In genomic region chr4:1346781-1347409, GRCh38 we compare ENCODE assay signal across 1 cellular context.
TF ChIP-seq lines count a peak whose summit lies in the region.

UVSSA (plus strand) TSS chr4:1347208; CDS start chr4:1348092, 884 bp downstream.

TF ChIP-seq in WTC11, 78 proteins besides CTCF, POLR2A, EP300 and RAD21 (continued from another document and continues in another):
- TF ChIP-seq, protein P1, sequence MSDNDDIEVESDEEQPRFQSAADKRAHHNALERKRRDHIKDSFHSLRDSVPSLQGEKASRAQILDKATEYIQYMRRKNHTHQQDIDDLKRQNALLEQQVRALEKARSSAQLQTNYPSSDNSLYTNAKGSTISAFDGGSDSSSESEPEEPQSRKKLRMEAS (CRISPR knock-in tag; IDR thresholded peaks at IDR 0.05) = peak; percentile 92
- TF ChIP-seq ZNF232 (CRISPR knock-in tag; IDR thresholded peaks at IDR 0.05) (no peak), ZNF423 (CRISPR knock-in tag; IDR thresholded peaks at IDR 0.05) (no peak), NFYB (CRISPR knock-in tag; conservative IDR thresholded peaks at IDR 0.05; ENCODE audit: low read depth) (peak; percentile 86), GRHL2 (CRISPR knock-in tag; IDR thresholded peaks at IDR 0.05; ENCODE audit: insufficient replicate concordance, severe bottlenecking) (no peak), ZNF219 (CRISPR knock-in tag; IDR thresholded peaks at IDR 0.05; ENCODE audit: borderline replicate concordance) (no peak), NR1H2 (CRISPR knock-in tag; IDR thresholded peaks at IDR 0.05) (no peak), RELA (CRISPR knock-in tag; IDR thresholded peaks at IDR 0.05; ENCODE audit: borderline replicate concordance) (no peak), JUN (CRISPR knock-in tag; IDR thresholded peaks at IDR 0.05) (no peak), ELF4 (CRISPR knock-in tag; IDR thresholded peaks at IDR 0.05; ENCODE audit: low read depth) (no peak), GABPB1 (CRISPR knock-in tag; IDR thresholded peaks at IDR 0.05) (peak; percentile 57), TP53 (CRISPR knock-in tag; IDR thresholded peaks at IDR 0.05) (0 out of 2 replicates have a peak, but pooled peaks have one; percentile 21), HMGA2 (CRISPR knock-in tag; IDR thresholded peaks at IDR 0.05) (no peak), ZNF416 (CRISPR knock-in tag; IDR thresholded peaks at IDR 0.05) (no peak), FOXP4 (CRISPR knock-in tag; IDR thresholded peaks at IDR 0.05) (no peak; the same call in 1 of the 2 replicates), FOXJ3 (CRISPR knock-in tag; IDR thresholded peaks at IDR 0.05; ENCODE audit: borderline replicate concordance) (no peak), ATF1 (CRISPR knock-in tag; IDR thresholded peaks at IDR 0.05) (no peak), ZBTB21 (CRISPR knock-in tag; IDR thresholded peaks at IDR 0.05; ENCODE audit: borderline replicate concordance) (no peak), SMAD3 (CRISPR knock-in tag; IDR thresholded peaks at IDR 0.05; ENCODE audit: borderline replicate concordance) (no peak), ESRRA (CRISPR knock-in tag; IDR thresholded peaks at IDR 0.05; ENCODE audit: borderline replicate concordance) (no peak), MYBL2 (CRISPR knock-in tag; IDR thresholded peaks at IDR 0.05) (0 out of 2 replicates have a peak, but pooled peaks have one; percentile 43), IRF2 (CRISPR knock-in tag; IDR thresholded peaks at IDR 0.05; ENCODE audit: borderline replicate concordance, low read depth) (no peak), TEAD1 (CRISPR knock-in tag; IDR thresholded peaks at IDR 0.05) (no peak), CREM (CRISPR knock-in tag; IDR thresholded peaks at IDR 0.05) (peak; percentile 84), ETV6 (CRISPR knock-in tag; IDR thresholded peaks at IDR 0.05) (no peak; the same call in 1 of the 2 replicates)
- TF ChIP-seq, protein P2, sequence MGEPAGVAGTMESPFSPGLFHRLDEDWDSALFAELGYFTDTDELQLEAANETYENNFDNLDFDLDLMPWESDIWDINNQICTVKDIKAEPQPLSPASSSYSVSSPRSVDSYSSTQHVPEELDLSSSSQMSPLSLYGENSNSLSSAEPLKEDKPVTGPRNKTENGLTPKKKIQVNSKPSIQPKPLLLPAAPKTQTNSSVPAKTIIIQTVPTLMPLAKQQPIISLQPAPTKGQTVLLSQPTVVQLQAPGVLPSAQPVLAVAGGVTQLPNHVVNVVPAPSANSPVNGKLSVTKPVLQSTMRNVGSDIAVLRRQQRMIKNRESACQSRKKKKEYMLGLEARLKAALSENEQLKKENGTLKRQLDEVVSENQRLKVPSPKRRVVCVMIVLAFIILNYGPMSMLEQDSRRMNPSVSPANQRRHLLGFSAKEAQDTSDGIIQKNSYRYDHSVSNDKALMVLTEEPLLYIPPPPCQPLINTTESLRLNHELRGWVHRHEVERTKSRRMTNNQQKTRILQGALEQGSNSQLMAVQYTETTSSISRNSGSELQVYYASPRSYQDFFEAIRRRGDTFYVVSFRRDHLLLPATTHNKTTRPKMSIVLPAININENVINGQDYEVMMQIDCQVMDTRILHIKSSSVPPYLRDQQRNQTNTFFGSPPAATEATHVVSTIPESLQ (CRISPR knock-in tag; IDR thresholded peaks at IDR 0.05) = no peak
- TF ChIP-seq, protein P3, sequence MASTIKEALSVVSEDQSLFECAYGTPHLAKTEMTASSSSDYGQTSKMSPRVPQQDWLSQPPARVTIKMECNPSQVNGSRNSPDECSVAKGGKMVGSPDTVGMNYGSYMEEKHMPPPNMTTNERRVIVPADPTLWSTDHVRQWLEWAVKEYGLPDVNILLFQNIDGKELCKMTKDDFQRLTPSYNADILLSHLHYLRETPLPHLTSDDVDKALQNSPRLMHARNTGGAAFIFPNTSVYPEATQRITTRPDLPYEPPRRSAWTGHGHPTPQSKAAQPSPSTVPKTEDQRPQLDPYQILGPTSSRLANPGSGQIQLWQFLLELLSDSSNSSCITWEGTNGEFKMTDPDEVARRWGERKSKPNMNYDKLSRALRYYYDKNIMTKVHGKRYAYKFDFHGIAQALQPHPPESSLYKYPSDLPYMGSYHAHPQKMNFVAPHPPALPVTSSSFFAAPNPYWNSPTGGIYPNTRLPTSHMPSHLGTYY (CRISPR knock-in tag; IDR thresholded peaks at IDR 0.05) = no peak
- TF ChIP-seq, protein P4, sequence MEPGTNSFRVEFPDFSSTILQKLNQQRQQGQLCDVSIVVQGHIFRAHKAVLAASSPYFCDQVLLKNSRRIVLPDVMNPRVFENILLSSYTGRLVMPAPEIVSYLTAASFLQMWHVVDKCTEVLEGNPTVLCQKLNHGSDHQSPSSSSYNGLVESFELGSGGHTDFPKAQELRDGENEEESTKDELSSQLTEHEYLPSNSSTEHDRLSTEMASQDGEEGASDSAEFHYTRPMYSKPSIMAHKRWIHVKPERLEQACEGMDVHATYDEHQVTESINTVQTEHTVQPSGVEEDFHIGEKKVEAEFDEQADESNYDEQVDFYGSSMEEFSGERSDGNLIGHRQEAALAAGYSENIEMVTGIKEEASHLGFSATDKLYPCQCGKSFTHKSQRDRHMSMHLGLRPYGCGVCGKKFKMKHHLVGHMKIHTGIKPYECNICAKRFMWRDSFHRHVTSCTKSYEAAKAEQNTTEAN (CRISPR knock-in tag; IDR thresholded peaks at IDR 0.05) = no peak
- TF ChIP-seq, protein P5, sequence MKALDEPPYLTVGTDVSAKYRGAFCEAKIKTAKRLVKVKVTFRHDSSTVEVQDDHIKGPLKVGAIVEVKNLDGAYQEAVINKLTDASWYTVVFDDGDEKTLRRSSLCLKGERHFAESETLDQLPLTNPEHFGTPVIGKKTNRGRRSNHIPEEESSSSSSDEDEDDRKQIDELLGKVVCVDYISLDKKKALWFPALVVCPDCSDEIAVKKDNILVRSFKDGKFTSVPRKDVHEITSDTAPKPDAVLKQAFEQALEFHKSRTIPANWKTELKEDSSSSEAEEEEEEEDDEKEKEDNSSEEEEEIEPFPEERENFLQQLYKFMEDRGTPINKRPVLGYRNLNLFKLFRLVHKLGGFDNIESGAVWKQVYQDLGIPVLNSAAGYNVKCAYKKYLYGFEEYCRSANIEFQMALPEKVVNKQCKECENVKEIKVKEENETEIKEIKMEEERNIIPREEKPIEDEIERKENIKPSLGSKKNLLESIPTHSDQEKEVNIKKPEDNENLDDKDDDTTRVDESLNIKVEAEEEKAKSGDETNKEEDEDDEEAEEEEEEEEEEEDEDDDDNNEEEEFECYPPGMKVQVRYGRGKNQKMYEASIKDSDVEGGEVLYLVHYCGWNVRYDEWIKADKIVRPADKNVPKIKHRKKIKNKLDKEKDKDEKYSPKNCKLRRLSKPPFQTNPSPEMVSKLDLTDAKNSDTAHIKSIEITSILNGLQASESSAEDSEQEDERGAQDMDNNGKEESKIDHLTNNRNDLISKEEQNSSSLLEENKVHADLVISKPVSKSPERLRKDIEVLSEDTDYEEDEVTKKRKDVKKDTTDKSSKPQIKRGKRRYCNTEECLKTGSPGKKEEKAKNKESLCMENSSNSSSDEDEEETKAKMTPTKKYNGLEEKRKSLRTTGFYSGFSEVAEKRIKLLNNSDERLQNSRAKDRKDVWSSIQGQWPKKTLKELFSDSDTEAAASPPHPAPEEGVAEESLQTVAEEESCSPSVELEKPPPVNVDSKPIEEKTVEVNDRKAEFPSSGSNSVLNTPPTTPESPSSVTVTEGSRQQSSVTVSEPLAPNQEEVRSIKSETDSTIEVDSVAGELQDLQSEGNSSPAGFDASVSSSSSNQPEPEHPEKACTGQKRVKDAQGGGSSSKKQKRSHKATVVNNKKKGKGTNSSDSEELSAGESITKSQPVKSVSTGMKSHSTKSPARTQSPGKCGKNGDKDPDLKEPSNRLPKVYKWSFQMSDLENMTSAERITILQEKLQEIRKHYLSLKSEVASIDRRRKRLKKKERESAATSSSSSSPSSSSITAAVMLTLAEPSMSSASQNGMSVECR (CRISPR knock-in tag; IDR thresholded peaks at IDR 0.05; ENCODE audit: borderline replicate concordance) = peak; percentile 26; the same call in 1 of the 2 replicates
- TF ChIP-seq, protein P6, sequence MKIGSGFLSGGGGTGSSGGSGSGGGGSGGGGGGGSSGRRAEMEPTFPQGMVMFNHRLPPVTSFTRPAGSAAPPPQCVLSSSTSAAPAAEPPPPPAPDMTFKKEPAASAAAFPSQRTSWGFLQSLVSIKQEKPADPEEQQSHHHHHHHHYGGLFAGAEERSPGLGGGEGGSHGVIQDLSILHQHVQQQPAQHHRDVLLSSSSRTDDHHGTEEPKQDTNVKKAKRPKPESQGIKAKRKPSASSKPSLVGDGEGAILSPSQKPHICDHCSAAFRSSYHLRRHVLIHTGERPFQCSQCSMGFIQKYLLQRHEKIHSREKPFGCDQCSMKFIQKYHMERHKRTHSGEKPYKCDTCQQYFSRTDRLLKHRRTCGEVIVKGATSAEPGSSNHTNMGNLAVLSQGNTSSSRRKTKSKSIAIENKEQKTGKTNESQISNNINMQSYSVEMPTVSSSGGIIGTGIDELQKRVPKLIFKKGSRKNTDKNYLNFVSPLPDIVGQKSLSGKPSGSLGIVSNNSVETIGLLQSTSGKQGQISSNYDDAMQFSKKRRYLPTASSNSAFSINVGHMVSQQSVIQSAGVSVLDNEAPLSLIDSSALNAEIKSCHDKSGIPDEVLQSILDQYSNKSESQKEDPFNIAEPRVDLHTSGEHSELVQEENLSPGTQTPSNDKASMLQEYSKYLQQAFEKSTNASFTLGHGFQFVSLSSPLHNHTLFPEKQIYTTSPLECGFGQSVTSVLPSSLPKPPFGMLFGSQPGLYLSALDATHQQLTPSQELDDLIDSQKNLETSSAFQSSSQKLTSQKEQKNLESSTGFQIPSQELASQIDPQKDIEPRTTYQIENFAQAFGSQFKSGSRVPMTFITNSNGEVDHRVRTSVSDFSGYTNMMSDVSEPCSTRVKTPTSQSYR (CRISPR knock-in tag; IDR thresholded peaks at IDR 0.05) = peak; percentile 51; the same call in 1 of the 2 replicates
- TF ChIP-seq, protein P7, sequence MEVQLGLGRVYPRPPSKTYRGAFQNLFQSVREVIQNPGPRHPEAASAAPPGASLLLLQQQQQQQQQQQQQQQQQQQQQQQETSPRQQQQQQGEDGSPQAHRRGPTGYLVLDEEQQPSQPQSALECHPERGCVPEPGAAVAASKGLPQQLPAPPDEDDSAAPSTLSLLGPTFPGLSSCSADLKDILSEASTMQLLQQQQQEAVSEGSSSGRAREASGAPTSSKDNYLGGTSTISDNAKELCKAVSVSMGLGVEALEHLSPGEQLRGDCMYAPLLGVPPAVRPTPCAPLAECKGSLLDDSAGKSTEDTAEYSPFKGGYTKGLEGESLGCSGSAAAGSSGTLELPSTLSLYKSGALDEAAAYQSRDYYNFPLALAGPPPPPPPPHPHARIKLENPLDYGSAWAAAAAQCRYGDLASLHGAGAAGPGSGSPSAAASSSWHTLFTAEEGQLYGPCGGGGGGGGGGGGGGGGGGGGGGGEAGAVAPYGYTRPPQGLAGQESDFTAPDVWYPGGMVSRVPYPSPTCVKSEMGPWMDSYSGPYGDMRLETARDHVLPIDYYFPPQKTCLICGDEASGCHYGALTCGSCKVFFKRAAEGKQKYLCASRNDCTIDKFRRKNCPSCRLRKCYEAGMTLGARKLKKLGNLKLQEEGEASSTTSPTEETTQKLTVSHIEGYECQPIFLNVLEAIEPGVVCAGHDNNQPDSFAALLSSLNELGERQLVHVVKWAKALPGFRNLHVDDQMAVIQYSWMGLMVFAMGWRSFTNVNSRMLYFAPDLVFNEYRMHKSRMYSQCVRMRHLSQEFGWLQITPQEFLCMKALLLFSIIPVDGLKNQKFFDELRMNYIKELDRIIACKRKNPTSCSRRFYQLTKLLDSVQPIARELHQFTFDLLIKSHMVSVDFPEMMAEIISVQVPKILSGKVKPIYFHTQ (CRISPR knock-in tag; IDR thresholded peaks at IDR 0.05) = no peak
- TF ChIP-seq, protein P8, sequence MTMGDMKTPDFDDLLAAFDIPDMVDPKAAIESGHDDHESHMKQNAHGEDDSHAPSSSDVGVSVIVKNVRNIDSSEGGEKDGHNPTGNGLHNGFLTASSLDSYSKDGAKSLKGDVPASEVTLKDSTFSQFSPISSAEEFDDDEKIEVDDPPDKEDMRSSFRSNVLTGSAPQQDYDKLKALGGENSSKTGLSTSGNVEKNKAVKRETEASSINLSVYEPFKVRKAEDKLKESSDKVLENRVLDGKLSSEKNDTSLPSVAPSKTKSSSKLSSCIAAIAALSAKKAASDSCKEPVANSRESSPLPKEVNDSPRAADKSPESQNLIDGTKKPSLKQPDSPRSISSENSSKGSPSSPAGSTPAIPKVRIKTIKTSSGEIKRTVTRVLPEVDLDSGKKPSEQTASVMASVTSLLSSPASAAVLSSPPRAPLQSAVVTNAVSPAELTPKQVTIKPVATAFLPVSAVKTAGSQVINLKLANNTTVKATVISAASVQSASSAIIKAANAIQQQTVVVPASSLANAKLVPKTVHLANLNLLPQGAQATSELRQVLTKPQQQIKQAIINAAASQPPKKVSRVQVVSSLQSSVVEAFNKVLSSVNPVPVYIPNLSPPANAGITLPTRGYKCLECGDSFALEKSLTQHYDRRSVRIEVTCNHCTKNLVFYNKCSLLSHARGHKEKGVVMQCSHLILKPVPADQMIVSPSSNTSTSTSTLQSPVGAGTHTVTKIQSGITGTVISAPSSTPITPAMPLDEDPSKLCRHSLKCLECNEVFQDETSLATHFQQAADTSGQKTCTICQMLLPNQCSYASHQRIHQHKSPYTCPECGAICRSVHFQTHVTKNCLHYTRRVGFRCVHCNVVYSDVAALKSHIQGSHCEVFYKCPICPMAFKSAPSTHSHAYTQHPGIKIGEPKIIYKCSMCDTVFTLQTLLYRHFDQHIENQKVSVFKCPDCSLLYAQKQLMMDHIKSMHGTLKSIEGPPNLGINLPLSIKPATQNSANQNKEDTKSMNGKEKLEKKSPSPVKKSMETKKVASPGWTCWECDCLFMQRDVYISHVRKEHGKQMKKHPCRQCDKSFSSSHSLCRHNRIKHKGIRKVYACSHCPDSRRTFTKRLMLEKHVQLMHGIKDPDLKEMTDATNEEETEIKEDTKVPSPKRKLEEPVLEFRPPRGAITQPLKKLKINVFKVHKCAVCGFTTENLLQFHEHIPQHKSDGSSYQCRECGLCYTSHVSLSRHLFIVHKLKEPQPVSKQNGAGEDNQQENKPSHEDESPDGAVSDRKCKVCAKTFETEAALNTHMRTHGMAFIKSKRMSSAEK (CRISPR knock-in tag; IDR thresholded peaks at IDR 0.05; ENCODE audit: borderline replicate concordance) = no peak
- TF ChIP-seq, protein P9, sequence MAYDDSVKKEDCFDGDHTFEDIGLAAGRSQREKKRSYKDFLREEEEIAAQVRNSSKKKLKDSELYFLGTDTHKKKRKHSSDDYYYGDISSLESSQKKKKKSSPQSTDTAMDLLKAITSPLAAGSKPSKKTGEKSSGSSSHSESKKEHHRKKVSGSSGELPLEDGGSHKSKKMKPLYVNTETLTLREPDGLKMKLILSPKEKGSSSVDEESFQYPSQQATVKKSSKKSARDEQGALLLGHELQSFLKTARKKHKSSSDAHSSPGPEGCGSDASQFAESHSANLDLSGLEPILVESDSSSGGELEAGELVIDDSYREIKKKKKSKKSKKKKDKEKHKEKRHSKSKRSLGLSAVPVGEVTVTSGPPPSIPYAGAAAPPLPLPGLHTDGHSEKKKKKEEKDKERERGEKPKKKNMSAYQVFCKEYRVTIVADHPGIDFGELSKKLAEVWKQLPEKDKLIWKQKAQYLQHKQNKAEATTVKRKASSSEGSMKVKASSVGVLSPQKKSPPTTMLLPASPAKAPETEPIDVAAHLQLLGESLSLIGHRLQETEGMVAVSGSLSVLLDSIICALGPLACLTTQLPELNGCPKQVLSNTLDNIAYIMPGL (CRISPR knock-in tag; IDR thresholded peaks at IDR 0.05) = no peak
